9 cellular contexts compared by ENCODE assay signal in genomic region chr11:72758690-72759389, GRCh38. TPM values are rescaled to one million over a fixed set of nuclear protein-coding genes. Genes with fewer than 3 reads are reported as not detected.
DNase-seq lines count a peak whose midpoint lies in the region; ATAC-seq and TF ChIP-seq lines count a peak whose summit lies in the region.
"Had no signal": no experiment of that assay in that cellular context is flagged by ENCODE, and none has a peak within 500 bp of the region (broad histone marks: within the 10 kb centered on the region; RNA-seq: fewer than 3 reads in every experiment).

No MANE protein-coding gene starts in this region.

- H3K4me1 ChIP-seq in left ventricle myocardium inferior (peaks cover 21% of the 10 kb centered on the region), stomach (peaks cover 4 to 69% (median 24%) of the 10 kb centered on the region in 4 donors)

- no peak overlapping the region for H3K4me3 ChIP-seq in left ventricle myocardium inferior
- no peak overlapping the region for H3K4me3 ChIP-seq in stomach

- DNase-seq in NCI-H1436 (lab: John Stamatoyannopoulos, UW) (peak; percentile 60), NCI-H1436 treated with DMSO at 0.1 percent for 48 hours (lab: John Stamatoyannopoulos, UW) (no peak), left ventricle myocardium inferior (peak; percentile 45), stomach (no peak), left lobe of liver (ENCODE audit: low spot score) (no peak)
- DNase-seq: activated naive CD4-positive, alpha-beta T cell treated with anti-CD3 and anti-CD28 coated beads, Interleukin-2, amount 50 U/mL, for 16 hours had no signal

- intact Hi-C loops in left ventricle myocardium inferior (cut with micrococcal nuclease): no loop called here
- intact Hi-C loops in stomach (cut with DNase I; ENCODE audit: low total_unique reads): no loop called here

- TF ChIP-seq EP300 in stomach (IDR thresholded peaks at IDR 0.05): no peak

- H3K36me3 ChIP-seq in left ventricle myocardium inferior (peaks cover 14% of the 10 kb centered on the region), stomach (peaks cover 30 to 66% (median 59%) of the 10 kb centered on the region in 4 donors)

- TF ChIP-seq CTCF in left ventricle myocardium inferior (IDR thresholded peaks at IDR 0.05; ENCODE audit: borderline replicate concordance) (no peak), stomach (IDR thresholded peaks at IDR 0.05) (no peak)

- 55 to 61% (median 56%) methylated on average over 17 of the region's 17 CpGs for WGBS in stomach, 5 donors

- H3K9me3 ChIP-seq in left ventricle myocardium inferior (replicated peaks) (no peaks in the 10 kb centered on the region), stomach (no peaks in the 10 kb centered on the region)

- no peak for TF ChIP-seq POLR2A in stomach (IDR thresholded peaks at IDR 0.05)

- H3K27me3 ChIP-seq in left ventricle myocardium inferior (ENCODE audit: low read depth): no peaks in the 10 kb centered on the region
- H3K27me3 ChIP-seq in stomach: no peaks in the 10 kb centered on the region

- ATAC-seq in SK-N-SH treated with all-trans-retinoic acid at 6 μM for 48 hours (peak; percentile 34; the same call in 2 of the 3 replicates), GM21619 (IDR thresholded peaks at IDR 0.05; ENCODE audit: unreplicated experiment) (no peak), HG02763 (IDR thresholded peaks at IDR 0.05; ENCODE audit: unreplicated experiment) (no peak), left lobe of liver (no peak)

- H3K27ac ChIP-seq in left ventricle myocardium inferior (replicated peaks) (no peak overlapping the region), stomach (peak overlapping the region in 4 of 5 donors; percentile 16 to 63 (median 30))

TF ChIP-seq in SK-N-SH treated with all-trans-retinoic acid at 6 μM for 48 hours, 23 proteins besides CTCF, POLR2A, EP300 and RAD21:
- TF ChIP-seq BACH2 (CRISPR knock-in tag; IDR thresholded peaks at IDR 0.05; ENCODE audit: borderline replicate concordance) (no peak), CREB5 (CRISPR knock-in tag; IDR thresholded peaks at IDR 0.05; ENCODE audit: low read depth) (no peak), RARB (CRISPR knock-in tag; IDR thresholded peaks at IDR 0.05) (no peak), SNAI2 (CRISPR knock-in tag; IDR thresholded peaks at IDR 0.05) (no peak), CSDC2 (CRISPR knock-in tag; IDR thresholded peaks at IDR 0.05) (no peak), CSRNP3 (CRISPR knock-in tag; IDR thresholded peaks at IDR 0.05) (no peak), ZFP3 (CRISPR knock-in tag; IDR thresholded peaks at IDR 0.05) (no peak), ZNF70 (CRISPR knock-in tag; IDR thresholded peaks at IDR 0.05) (no peak), ESRRG (CRISPR knock-in tag; IDR thresholded peaks at IDR 0.05) (no peak), GLIS3 (CRISPR knock-in tag; IDR thresholded peaks at IDR 0.05) (no peak), PATZ1 (CRISPR knock-in tag; IDR thresholded peaks at IDR 0.05; ENCODE audit: borderline replicate concordance) (no peak), ZC3H10 (CRISPR knock-in tag; IDR thresholded peaks at IDR 0.05) (no peak), POU6F1 (CRISPR knock-in tag; IDR thresholded peaks at IDR 0.05; ENCODE audit: borderline replicate concordance, low read depth) (no peak), ZNF565 (CRISPR knock-in tag; conservative IDR thresholded peaks at IDR 0.05; ENCODE audit: low read depth) (no peak), ZFP30 (CRISPR knock-in tag; IDR thresholded peaks at IDR 0.05) (no peak)

RNA-seq across cellular contexts. Expression of gene ARAP1, which starts 6.6 kb away (rescaled TPM):
- 51.9 TPM for total RNA-seq in left ventricle myocardium inferior
- total RNA-seq in stomach: 100 to 1,000 TPM in 3 of 5 donors, 10 to 100 TPM in 2; 61.9 to 201 (median 127) TPM
- 10 to 100 TPM; 32.2 to 51.1 (median 38.2) TPM for polyA plus RNA-seq in stomach
- 37.5 TPM for total RNA-seq in left lobe of liver

RNA-seq across cellular contexts. Expression of gene STARD10, which starts 35.0 kb away (rescaled TPM):
- total RNA-seq in left ventricle myocardium inferior: 93.6 TPM
- 100 to 1,000 TPM; 125 to 895 (median 321) TPM for total RNA-seq in stomach
- 100 to 1,000 TPM; 310 to 950 (median 759) TPM for polyA plus RNA-seq in stomach
- total RNA-seq in left lobe of liver: 493 TPM

RNA-seq across cellular contexts. Expression of gene ATG16L2, which starts 55.4 kb away (rescaled TPM):
- total RNA-seq in left ventricle myocardium inferior (14.4 TPM), stomach (100 to 1,000 TPM in 1 of 5 donors, 10 to 100 TPM in 4; 13.0 to 266 (median 40.3) TPM), left lobe of liver (23.4 TPM)
- 10 to 100 TPM; 15.4 to 67.0 (median 30.4) TPM for polyA plus RNA-seq in stomach

Comparison
In these comparisons a context has a peak if more than half of its experiments do, and no peak if none do; other contexts are left out.
1. DNase-seq: peak in NCI-H1436 (single experiment) and left ventricle myocardium inferior (single experiment); none in NCI-H1436 treated with DMSO at 0.1 percent for 48 hours (single experiment), stomach (single experiment) and left lobe of liver (single experiment).